In the genomic region with DNA sequence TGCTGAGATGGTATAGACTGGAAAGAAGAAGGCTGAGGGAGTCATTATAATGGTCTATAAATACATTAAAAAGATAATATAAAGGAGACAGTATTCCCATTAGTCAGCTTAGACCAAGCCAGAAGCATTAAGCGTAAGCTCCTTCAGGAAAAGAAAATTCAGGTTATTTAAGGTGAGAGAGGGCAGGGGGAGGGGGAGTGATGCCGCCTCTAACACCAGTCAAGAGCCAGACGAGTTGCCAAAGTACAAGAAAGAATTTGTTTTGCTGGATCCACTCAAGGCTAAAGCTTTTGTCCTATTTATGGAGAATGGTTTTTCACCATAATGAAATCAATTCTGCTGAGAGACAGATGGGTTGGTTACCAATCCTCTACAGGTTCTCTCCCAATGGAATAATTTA, we compare ENCODE assay signal across 30 cellular contexts.
"Had no signal": no experiment of that assay in that cellular context is flagged by ENCODE, and none has a peak within 500 bp of the region (broad histone marks: within the 10 kb centered on the region; RNA-seq: fewer than 3 reads in every experiment).

No MANE protein-coding gene starts in this region.

- H3K4me3 ChIP-seq: body of pancreas, breast epithelium had no signal

- H3K4me1 ChIP-seq: body of pancreas, breast epithelium had no signal

- H3K9me3 ChIP-seq: body of pancreas, breast epithelium had no signal

- ATAC-seq: activated CD4-positive, alpha-beta T cell treated with anti-CD3 and anti-CD28 coated beads for 36 hours; activated CD4-positive, CD25-positive, alpha-beta regulatory T cell treated with anti-CD3 and anti-CD28 coated beads, Interleukin-2, amount 50 U/mL, for 24 hours; activated CD8-positive, alpha-beta memory T cell treated with anti-CD3 and anti-CD28 coated beads, Interleukin-2, amount 10 ng/mL, durations not matched to agents 7 days and 5 days; activated CD8-positive, alpha-beta T cell treated with anti-CD3 and anti-CD28 coated beads, Interleukin-2, amount 10 ng/mL, durations not matched to agents 7 days and 5 days; activated naive CD8-positive, alpha-beta T cell treated with anti-CD3 and anti-CD28 coated beads, Interleukin-2, amount 50 U/mL, for 24 hours; body of pancreas; T-helper 17 cell; WTC11 had no signal

- H3K27ac ChIP-seq: body of pancreas, brain microvascular endothelial cell, breast epithelium, VCaP had no signal

- DNase-seq: activated CD4-positive, alpha-beta memory T cell treated with anti-CD3 and anti-CD28 coated beads, Interleukin-2, amount 10 ng/mL, durations not matched to agents 7 days and 5 days; activated CD4-positive, alpha-beta T cell treated with anti-CD3 and anti-CD28 coated beads for 1 hour; activated CD4-positive, alpha-beta T cell treated with anti-CD3 and anti-CD28 coated beads for 36 hours; activated CD4-positive, alpha-beta T cell treated with anti-CD3 and anti-CD28 coated beads for 48 hours; activated CD4-positive, alpha-beta T cell treated with anti-CD3 and anti-CD28 coated beads, Interleukin-2, amount 10 ng/mL, durations not matched to agents 7 days and 5 days; activated CD4-positive, alpha-beta T cell treated with anti-CD3 and anti-CD28 coated beads, Interleukin-2, amount 50 U/mL, for 48 hours; activated CD4-positive, CD25-positive, alpha-beta regulatory T cell; activated CD8-positive, alpha-beta memory T cell treated with anti-CD3 and anti-CD28 coated beads for 24 hours; activated CD8-positive, alpha-beta memory T cell treated with anti-CD3 and anti-CD28 coated beads, Interleukin-2, amount 10 ng/mL, durations not matched to agents 7 days and 5 days; activated CD8-positive, alpha-beta memory T cell treated with anti-CD3 and anti-CD28 coated beads, Interleukin-2, amount 50 U/mL, for 48 hours; activated CD8-positive, alpha-beta T cell treated with anti-CD3 and anti-CD28 coated beads, Interleukin-2, amount 10 ng/mL, durations not matched to agents 7 days and 5 days; activated effector memory CD4-positive, alpha-beta T cell treated with Interleukin-2 at 50 U/mL for 16 hours; activated gamma-delta T cell; activated naive CD4-positive, alpha-beta T cell treated with anti-CD3 and anti-CD28 coated beads, Interleukin-2, amount 10 ng/mL, durations not matched to agents 7 days and 5 days; activated naive CD4-positive, alpha-beta T cell treated with Interleukin-2 at 50 U/mL for 16 hours; activated naive CD8-positive, alpha-beta T cell treated with anti-CD3 and anti-CD28 coated beads, Interleukin-2, amount 10 ng/mL, durations not matched to agents 7 days and 5 days; activated naive CD8-positive, alpha-beta T cell treated with anti-CD3 and anti-CD28 coated beads, Interleukin-2, amount 50 U/mL, for 24 hours; activated T-cell treated with anti-CD3 and anti-CD28 coated beads, Interleukin-2, amount 50 U/mL, for 24 hours; activated T-cell treated with anti-CD3 and anti-CD28 coated beads, Interleukin-2, amount 50 U/mL, for 48 hours; amniotic stem cell; aorta; body of pancreas; brain microvascular endothelial cell; central memory CD4-positive, alpha-beta T cell; T-helper 17 cell; T1000 had no signal

- H3K36me3 ChIP-seq: brain microvascular endothelial cell, breast epithelium had no signal

- H3K27me3 ChIP-seq: body of pancreas, brain microvascular endothelial cell, breast epithelium had no signal
